ENCODE assay signal across 7 cellular contexts in the genomic region with DNA sequence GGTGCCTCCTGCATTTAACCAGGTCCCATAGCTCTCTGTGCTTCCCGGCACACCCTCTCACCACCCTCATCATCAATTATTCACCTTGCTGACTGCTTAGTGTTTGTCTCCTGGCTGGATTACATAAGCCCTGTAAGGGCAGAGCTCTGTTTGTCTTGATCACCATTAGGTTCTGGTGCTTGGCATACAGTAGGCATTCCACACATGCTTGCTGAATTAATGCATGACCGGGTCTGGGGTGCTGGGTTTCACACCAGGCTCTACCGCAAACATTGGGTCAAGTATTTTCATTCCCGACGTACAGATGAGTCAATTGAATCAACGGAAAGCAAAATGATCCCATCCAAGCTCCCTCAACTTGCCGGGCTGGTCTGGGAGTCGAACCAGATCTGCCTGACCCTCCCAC. TPM values are rescaled to one million over a fixed set of nuclear protein-coding genes. Genes with fewer than 3 reads are reported as not detected.
A peak's percentile ranks its signal among the peaks of the same experiment; 100 is the strongest.
DNase-seq lines count a peak whose midpoint lies in the region; ATAC-seq lines count a peak whose summit lies in the region.

No MANE protein-coding gene starts in this region.

- DNase-seq in NCI-H774 (lab: John Stamatoyannopoulos, UW) (peak; percentile 40), dermis blood vessel endothelial cell (peak; percentile 53), iPS-NIHi7 (ENCODE audit: extremely low spot score) (no peak)

- no peaks in the 10 kb centered on the region for H3K9me3 ChIP-seq in skeletal muscle satellite cell (replicated peaks; ENCODE audit: low read length)

- H3K4me2 ChIP-seq in skeletal muscle satellite cell (ENCODE audit: low read length): peak overlapping the region; percentile 68

- peaks cover 3% of the 10 kb centered on the region for H3K4me1 ChIP-seq in skeletal muscle satellite cell (ENCODE audit: control insufficient read depth, insufficient read depth, low read length)

- no peaks in the 10 kb centered on the region for H3K27me3 ChIP-seq in skeletal muscle satellite cell (ENCODE audit: control insufficient read depth, insufficient read depth, low read length)

- H3K36me3 ChIP-seq in skeletal muscle satellite cell (ENCODE audit: insufficient read depth, low read length): no peaks in the 10 kb centered on the region

- ATAC-seq in GM21447 (IDR thresholded peaks at IDR 0.05; ENCODE audit: unreplicated experiment) (peak; percentile 8), GM21723 (IDR thresholded peaks at IDR 0.05; ENCODE audit: unreplicated experiment) (no peak), HG03196 (IDR thresholded peaks at IDR 0.05; ENCODE audit: unreplicated experiment) (no peak)

- no peak overlapping the region for H3K9ac ChIP-seq in skeletal muscle satellite cell (ENCODE audit: low read depth, low read length)

- peak overlapping the region; percentile 41 for H3K4me3 ChIP-seq in skeletal muscle satellite cell (ENCODE audit: low read length)

RNA-seq across cellular contexts. Expression of gene VAV1, which starts 28.5 kb away (rescaled TPM):
- total RNA-seq in dermis blood vessel endothelial cell: 0.09 TPM in 1 of 2 replicates, not detected in the other
- not detected in 2 replicates for total RNA-seq in skeletal muscle satellite cell (2012; rRNA removed)

RNA-seq across cellular contexts. Expression of gene SH2D3A, which starts 33.8 kb away (rescaled TPM):
- total RNA-seq in dermis blood vessel endothelial cell: 6.0 and 6.3 TPM in 2 replicates
- total RNA-seq in skeletal muscle satellite cell (2012; rRNA removed): not detected in 2 replicates
